ENCODE assay signal across 6 cellular contexts in genomic region chr5:57750282-57750681, GRCh38.
"Had no signal": no experiment of that assay in that cellular context is flagged by ENCODE, and none has a peak within 500 bp of the region (broad histone marks: within the 10 kb centered on the region; RNA-seq: fewer than 3 reads in every experiment).

No MANE protein-coding gene starts in this region.

- H3K4me1 Mint-ChIP-seq: H9 had no signal

- H2AFZ ChIP-seq: GM23248 had no signal

- DNase-seq: GM23248, H9, HCEC 1CT had no signal

- H3K9ac ChIP-seq: GM23248 had no signal

- H3K27ac Mint-ChIP-seq: H9 had no signal

- ATAC-seq: HepG2, K562 had no signal

- H3K4me3 Mint-ChIP-seq: H9 had no signal

- H3K9me3 Mint-ChIP-seq: H9 had no signal

- H3K27ac ChIP-seq: GM23248, HL-60 had no signal

- H3K4me3 ChIP-seq: GM23248, K562 had no signal
